Comparison of ENCODE assay signal across 31 cellular contexts in genomic region chr4:17869327-17869726, GRCh38.
"Had no signal": no experiment of that assay in that cellular context is flagged by ENCODE, and none has a peak within 500 bp of the region (broad histone marks: within the 10 kb centered on the region; RNA-seq: fewer than 3 reads in every experiment).

No MANE protein-coding gene starts in this region.

- H3K4me3 Mint-ChIP-seq: activated B cell treated with CpG ODN at 0.5 μM for 24 hours; activated CD8-positive, alpha-beta T cell treated with anti-CD3 and anti-CD28 coated beads for 36 hours; activated naive CD4-positive, alpha-beta T cell treated with anti-CD3 and anti-CD28 coated beads, Interleukin-2, amount 10 ng/mL, durations not matched to agents 7 days and 5 days; activated naive CD8-positive, alpha-beta T cell treated with anti-CD3 and anti-CD28 coated beads, Interleukin-2, amount 10 ng/mL, durations not matched to agents 7 days and 5 days; activated T-cell treated with anti-CD3 and anti-CD28 coated beads, Interleukin-2, amount 50 U/mL, for 4 hours; effector memory CD8-positive, alpha-beta T cell had no signal

- DNase-seq: activated B cell treated with CpG ODN at 0.5 μM for 24 hours; activated CD4-positive, alpha-beta T cell treated with anti-CD3 and anti-CD28 coated beads for 48 hours; activated CD4-positive, alpha-beta T cell treated with anti-CD3 and anti-CD28 coated beads, Interleukin-2, amount 50 U/mL, for 1 hour; activated CD4-positive, alpha-beta T cell treated with anti-CD3 and anti-CD28 coated beads, Interleukin-2, amount 50 U/mL, for 48 hours; activated CD8-positive, alpha-beta memory T cell treated with anti-CD3 and anti-CD28 coated beads for 24 hours; activated CD8-positive, alpha-beta T cell treated with anti-CD3 and anti-CD28 coated beads for 36 hours; activated effector memory CD4-positive, alpha-beta T cell treated with anti-CD3 and anti-CD28 coated beads, Interleukin-2, amount 50 U/mL, for 16 hours; activated naive CD4-positive, alpha-beta T cell; activated naive CD4-positive, alpha-beta T cell treated with anti-CD3 and anti-CD28 coated beads, Interleukin-2, amount 10 ng/mL, durations not matched to agents 7 days and 5 days; activated naive CD8-positive, alpha-beta T cell treated with anti-CD3 and anti-CD28 coated beads, Interleukin-2, amount 10 ng/mL, durations not matched to agents 7 days and 5 days; activated T-cell treated with anti-CD3 and anti-CD28 coated beads, Interleukin-2, amount 50 U/mL, for 4 hours; amniotic stem cell; anterior cingulate cortex; body of pancreas; caudate nucleus; cortex of kidney; dermis blood vessel endothelial cell; effector CD4-positive, alpha-beta T cell; effector memory CD8-positive, alpha-beta T cell; erythroblast; gastrocnemius medialis; glutamatergic neuron; heart left ventricle; T1000; WERI-Rb-1 had no signal

- H3K27ac ChIP-seq: body of pancreas, esophagus muscularis mucosa, foreskin keratinocyte, gastrocnemius medialis, heart left ventricle, WERI-Rb-1 had no signal

- H3K36me3 Mint-ChIP-seq: activated naive CD4-positive, alpha-beta T cell treated with anti-CD3 and anti-CD28 coated beads, Interleukin-2, amount 10 ng/mL, durations not matched to agents 7 days and 5 days; activated naive CD4-positive, alpha-beta T cell treated with anti-CD3 and anti-CD28 coated beads, Interleukin-2, amount 50 U/mL, for 72 hours; activated naive CD8-positive, alpha-beta T cell treated with anti-CD3 and anti-CD28 coated beads, Interleukin-2, amount 10 ng/mL, durations not matched to agents 7 days and 5 days had no signal

- ATAC-seq: activated CD4-positive, CD25-positive, alpha-beta regulatory T cell treated with anti-CD3 and anti-CD28 coated beads, Interleukin-2, amount 50 U/mL, for 24 hours; activated CD8-positive, alpha-beta T cell treated with anti-CD3 and anti-CD28 coated beads for 36 hours; activated naive CD4-positive, alpha-beta T cell treated with anti-CD3 and anti-CD28 coated beads, Interleukin-2, amount 50 U/mL, for 72 hours; activated T-cell treated with anti-CD3 and anti-CD28 coated beads, Interleukin-2, amount 50 U/mL, for 4 hours; body of pancreas; effector memory CD8-positive, alpha-beta T cell; foreskin keratinocyte; gastrocnemius medialis; heart left ventricle had no signal

- H3K4me1 Mint-ChIP-seq: activated B cell treated with CpG ODN at 0.5 μM for 24 hours; activated naive CD4-positive, alpha-beta T cell treated with anti-CD3 and anti-CD28 coated beads, Interleukin-2, amount 10 ng/mL, durations not matched to agents 7 days and 5 days; activated naive CD8-positive, alpha-beta T cell treated with anti-CD3 and anti-CD28 coated beads, Interleukin-2, amount 10 ng/mL, durations not matched to agents 7 days and 5 days had no signal

- H3K27me3 Mint-ChIP-seq: activated B cell treated with CpG ODN at 0.5 μM for 24 hours; activated CD8-positive, alpha-beta T cell treated with anti-CD3 and anti-CD28 coated beads for 36 hours; activated naive CD4-positive, alpha-beta T cell treated with anti-CD3 and anti-CD28 coated beads, Interleukin-2, amount 10 ng/mL, durations not matched to agents 7 days and 5 days; activated naive CD8-positive, alpha-beta T cell treated with anti-CD3 and anti-CD28 coated beads, Interleukin-2, amount 10 ng/mL, durations not matched to agents 7 days and 5 days; effector memory CD8-positive, alpha-beta T cell had no signal

- H3K9me3 ChIP-seq: body of pancreas, esophagus muscularis mucosa, gastrocnemius medialis, heart left ventricle had no signal

- FAIRE-seq: colon had no signal

- H3K36me3 ChIP-seq: esophagus muscularis mucosa, gastrocnemius medialis, heart left ventricle had no signal

- H3K27ac Mint-ChIP-seq: activated B cell treated with CpG ODN at 0.5 μM for 24 hours; activated CD8-positive, alpha-beta T cell treated with anti-CD3 and anti-CD28 coated beads for 36 hours; activated naive CD4-positive, alpha-beta T cell treated with anti-CD3 and anti-CD28 coated beads, Interleukin-2, amount 10 ng/mL, durations not matched to agents 7 days and 5 days; activated naive CD4-positive, alpha-beta T cell treated with anti-CD3 and anti-CD28 coated beads, Interleukin-2, amount 50 U/mL, for 72 hours; activated naive CD8-positive, alpha-beta T cell treated with anti-CD3 and anti-CD28 coated beads, Interleukin-2, amount 10 ng/mL, durations not matched to agents 7 days and 5 days; activated T-helper 2 cell treated with anti-CD3 and anti-CD28 coated beads, Interferon-gamma antibody, Interleukin-2, Interleukin-4, amounts not matched to agents 10 μg/mL and 5 μg/mL and 100 μg/mL, durations not matched to agents 14 hours and 24 hours and 36 hours; effector memory CD8-positive, alpha-beta T cell had no signal

- H3K4me1 ChIP-seq: esophagus muscularis mucosa, foreskin keratinocyte, gastrocnemius medialis, heart left ventricle had no signal

- H3K9me3 Mint-ChIP-seq: activated B cell treated with CpG ODN at 0.5 μM for 24 hours; activated CD8-positive, alpha-beta T cell treated with anti-CD3 and anti-CD28 coated beads for 36 hours; activated naive CD4-positive, alpha-beta T cell treated with anti-CD3 and anti-CD28 coated beads, Interleukin-2, amount 10 ng/mL, durations not matched to agents 7 days and 5 days; activated naive CD4-positive, alpha-beta T cell treated with anti-CD3 and anti-CD28 coated beads, Interleukin-2, amount 50 U/mL, for 72 hours; activated naive CD8-positive, alpha-beta T cell treated with anti-CD3 and anti-CD28 coated beads, Interleukin-2, amount 10 ng/mL, durations not matched to agents 7 days and 5 days; activated T-cell treated with anti-CD3 and anti-CD28 coated beads, Interleukin-2, amount 50 U/mL, for 4 hours; activated T-helper 2 cell treated with anti-CD3 and anti-CD28 coated beads, Interferon-gamma antibody, Interleukin-2, Interleukin-4, amounts not matched to agents 10 μg/mL and 5 μg/mL and 100 μg/mL, durations not matched to agents 14 hours and 24 hours and 36 hours; effector memory CD8-positive, alpha-beta T cell had no signal

- H3K27me3 ChIP-seq: body of pancreas, esophagus muscularis mucosa, foreskin keratinocyte, gastrocnemius medialis, heart left ventricle had no signal

- H3K4me3 ChIP-seq: body of pancreas, esophagus muscularis mucosa, gastrocnemius medialis, heart left ventricle had no signal
